20 cellular contexts compared by ENCODE assay signal in the genomic region with DNA sequence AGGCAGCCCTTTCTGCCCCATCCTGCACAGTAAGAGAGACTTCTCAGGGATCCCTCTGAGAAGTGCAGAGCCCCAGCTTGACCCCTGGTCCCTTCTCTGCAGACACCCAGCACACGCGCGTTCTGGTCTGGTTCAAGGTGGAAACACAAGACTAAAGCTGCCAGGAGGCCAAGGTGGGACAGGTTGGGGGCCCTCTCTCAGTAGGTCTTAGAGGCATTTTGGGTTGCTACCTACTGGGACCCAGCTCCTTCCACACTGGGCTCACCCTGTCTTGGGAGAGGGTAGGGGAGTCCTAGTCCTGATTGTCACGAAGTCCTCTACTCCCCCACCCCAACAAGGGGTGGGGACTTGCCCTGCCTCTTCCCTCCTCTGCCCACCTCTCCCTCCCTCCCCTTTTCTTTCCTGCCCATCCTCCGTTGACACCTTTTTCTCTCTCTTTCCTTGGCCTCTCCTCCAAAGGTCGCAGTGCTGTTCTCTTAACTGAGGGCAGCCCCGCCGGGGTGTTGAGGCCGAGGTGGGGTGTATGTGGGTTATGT. TPM values are rescaled to one million over a fixed set of nuclear protein-coding genes. Genes with fewer than 3 reads are reported as not detected.
DNase-seq lines count a peak whose midpoint lies in the region; ATAC-seq and TF ChIP-seq lines count a peak whose summit lies in the region.
"Had no signal": no experiment of that assay in that cellular context is flagged by ENCODE, and none has a peak within 500 bp of the region (broad histone marks: within the 10 kb centered on the region; RNA-seq: fewer than 3 reads in every experiment).

No MANE protein-coding gene starts in this region.

- no peak overlapping the region for H3K4me2 ChIP-seq in GM23338
- H3K4me2 ChIP-seq in mesendoderm (ENCODE audit: low read length): no peak overlapping the region

- POLR2A ChIA-PET in activated CD8-positive, alpha-beta T cell treated with anti-CD3 and anti-CD28 coated beads for 36 hours (lab: Charles Lee): no interaction called here

- WGBS in mesendoderm (ENCODE audit: extremely low coverage, insufficient coverage, low lambda C conversion rate): no CpG with 5 or more reads among the region's 9 CpGs

- H3K27me3 Mint-ChIP-seq in GM23338 (ENCODE audit: insufficient read depth, low read depth, poor library complexity) (peaks cover 30% of the 10 kb centered on the region), brain (no peaks in the 10 kb centered on the region), natural killer cell (ENCODE audit: low read depth in 2 of 2) (no peaks in the 10 kb centered on the region)
- H3K27me3 Mint-ChIP-seq in activated CD8-positive, alpha-beta T cell treated with anti-CD3 and anti-CD28 coated beads for 36 hours: no peaks in the 10 kb centered on the region

- no peak overlapping the region for H3K4me3 ChIP-seq in GM23338
- H3K4me3 ChIP-seq in mesendoderm (ENCODE audit: low read length): no peak overlapping the region

- H4K8ac ChIP-seq in mesendoderm (ENCODE audit: low read depth, low read length): no peak overlapping the region

- no peaks in the 10 kb centered on the region for H3K36me3 Mint-ChIP-seq in GM23338 (ENCODE audit: low read depth)
- H3K36me3 Mint-ChIP-seq in brain: peaks cover 29% of the 10 kb centered on the region
- H3K36me3 Mint-ChIP-seq in stimulated activated effector memory CD8-positive, alpha-beta T cell treated with anti-CD3 and anti-CD28 coated beads, Interleukin-12 subunit alpha, Interleukin-12 subunit beta, amount 100 ng/mL, for 72 hours: no peaks in the 10 kb centered on the region
- no peaks in the 10 kb centered on the region for H3K36me3 Mint-ChIP-seq in natural killer cell
- no peaks in the 10 kb centered on the region for H3K36me3 Mint-ChIP-seq in activated CD8-positive, alpha-beta T cell treated with anti-CD3 and anti-CD28 coated beads for 36 hours (ENCODE audit: low read depth)

- no peak overlapping the region for H3K56ac ChIP-seq in mesendoderm (ENCODE audit: low read length)

- H3K4ac ChIP-seq in mesendoderm (ENCODE audit: low read depth, low read length): no peak overlapping the region

- peaks cover 10% of the 10 kb centered on the region for H3K4me1 ChIP-seq in GM23338 (ENCODE audit: insufficient read depth)
- H3K4me1 ChIP-seq in mesendoderm (ENCODE audit: control insufficient read depth, low read depth, low read length): peaks cover 10% of the 10 kb centered on the region

- no peak overlapping the region for H3K23ac ChIP-seq in mesendoderm (ENCODE audit: low read length)

- CTCF ChIA-PET in activated CD8-positive, alpha-beta T cell treated with anti-CD3 and anti-CD28 coated beads for 36 hours (lab: Charles Lee): no interaction called here

- H3K27ac ChIP-seq in GM23338 (ENCODE audit: low read depth) (no peak overlapping the region), mesendoderm (ENCODE audit: low read depth, low read length) (no peak overlapping the region)

- intact Hi-C loops in natural killer cell (cut with micrococcal nuclease): no loop called here
- intact Hi-C loops in activated CD8-positive, alpha-beta T cell treated with anti-CD3 and anti-CD28 coated beads for 36 hours (cut with micrococcal nuclease): no loop called here

- H3K79me2 ChIP-seq in GM23338 (replicated peaks; ENCODE audit: insufficient read depth) (no peaks in the 10 kb centered on the region), mesendoderm (ENCODE audit: control insufficient read depth, insufficient read depth, low read length) (no peaks in the 10 kb centered on the region)

- H3K9me2 ChIP-seq in GM23338 (ENCODE audit: insufficient read depth): no peaks in the 10 kb centered on the region

- H3K36me3 ChIP-seq in GM23338 (ENCODE audit: insufficient read depth): no peaks in the 10 kb centered on the region
- H3K36me3 ChIP-seq in mesendoderm (ENCODE audit: control insufficient read depth, insufficient read depth, low read length): no peaks in the 10 kb centered on the region

- peak overlapping the region; percentile 10 for H3K9ac ChIP-seq in mesendoderm (ENCODE audit: low read length)

- H2BK120ac ChIP-seq in mesendoderm (ENCODE audit: low read depth, low read length): no peak overlapping the region

- H2BK15ac ChIP-seq in mesendoderm (replicated peaks; ENCODE audit: low read depth): no peak overlapping the region

- no peak overlapping the region for H3K27ac Mint-ChIP-seq in GM23338
- H3K27ac Mint-ChIP-seq in brain: peak overlapping the region in 4 of 5 experiments; percentile 28 to 73 (median 54)
- peak overlapping the region; percentile 34 for H3K27ac Mint-ChIP-seq in stimulated activated effector memory CD8-positive, alpha-beta T cell treated with anti-CD3 and anti-CD28 coated beads, Interleukin-12 subunit alpha, Interleukin-12 subunit beta, amount 100 ng/mL, for 72 hours
- H3K27ac Mint-ChIP-seq in natural killer cell: peak overlapping the region in 1 of 2 donors; percentile 44
- H3K27ac Mint-ChIP-seq in activated CD8-positive, alpha-beta T cell treated with anti-CD3 and anti-CD28 coated beads for 36 hours: no peak overlapping the region
- H3K27ac Mint-ChIP-seq: H9 had no signal

- no peak overlapping the region for H2AFZ ChIP-seq in GM23338

- H3K18ac ChIP-seq in mesendoderm (ENCODE audit: low read length): peak overlapping the region; percentile 11

- TF ChIP-seq CTCF in GM23338 (conservative IDR thresholded peaks at IDR 0.05; ENCODE audit: low read depth in 2 of 2) (no peak), brain (conservative IDR thresholded peaks at IDR 0.05) (no peak), natural killer cell (IDR thresholded peaks at IDR 0.05) (no peak)
- no peak for TF ChIP-seq CTCF in activated CD8-positive, alpha-beta T cell treated with anti-CD3 and anti-CD28 coated beads for 36 hours (IDR thresholded peaks at IDR 0.05)

- no peak for ATAC-seq in GM23338
- ATAC-seq in stimulated activated effector memory CD8-positive, alpha-beta T cell treated with anti-CD3 and anti-CD28 coated beads, Interleukin-12 subunit alpha, Interleukin-12 subunit beta, amount 100 ng/mL, for 72 hours: no peak
- no peak for ATAC-seq in natural killer cell
- no peak for ATAC-seq in activated CD8-positive, alpha-beta T cell treated with anti-CD3 and anti-CD28 coated beads for 36 hours
- ATAC-seq: PC-3 had no signal

- H3K9me3 Mint-ChIP-seq in GM23338 (no peaks in the 10 kb centered on the region), brain (no peaks in the 10 kb centered on the region), natural killer cell (no peaks in the 10 kb centered on the region)
- no peaks in the 10 kb centered on the region for H3K9me3 Mint-ChIP-seq in stimulated activated effector memory CD8-positive, alpha-beta T cell treated with anti-CD3 and anti-CD28 coated beads, Interleukin-12 subunit alpha, Interleukin-12 subunit beta, amount 100 ng/mL, for 72 hours
- H3K9me3 Mint-ChIP-seq in activated CD8-positive, alpha-beta T cell treated with anti-CD3 and anti-CD28 coated beads for 36 hours: no peaks in the 10 kb centered on the region
- H3K9me3 Mint-ChIP-seq: H9 had no signal

- DNase-seq in GM23338 (ENCODE audit: low spot score) (no peak), mesendoderm (no peak), HK-2 (ENCODE audit: unreplicated experiment) (no peak), foreskin melanocyte (no peak), natural killer cell (no peak)
- DNase-seq in stimulated activated effector memory CD8-positive, alpha-beta T cell treated with anti-CD3 and anti-CD28 coated beads, Interleukin-12 subunit alpha, Interleukin-12 subunit beta, amount 100 ng/mL, for 72 hours (ENCODE audit: low spot score in 2 of 2): no peak
- DNase-seq in activated CD8-positive, alpha-beta T cell treated with anti-CD3 and anti-CD28 coated beads for 36 hours: no peak
- DNase-seq: COR-L47, MM.1S, NCI-H1092, NCI-H1436 treated with DMSO at 0.1 percent for 48 hours, NCI-H2029, NCI-H345, NCI-H524 treated with DMSO at 0.1 percent for 48 hours, PC-3, RPMI8226, SIG-M5 had no signal

- H4K5ac ChIP-seq in mesendoderm (ENCODE audit: low read length): no peak overlapping the region

- no peaks in the 10 kb centered on the region for H3F3A ChIP-seq in GM23338 (replicated peaks; ENCODE audit: low read depth)

- peak overlapping the region; percentile 76 for H2AK5ac ChIP-seq in mesendoderm (ENCODE audit: low read length)

- no peaks in the 10 kb centered on the region; the same call in 1 of the 2 replicates for H4K20me1 ChIP-seq in GM23338 (replicated peaks; ENCODE audit: insufficient read depth)

- no peak overlapping the region for H2BK5ac ChIP-seq in mesendoderm (ENCODE audit: low read length)

- H3K27me3 ChIP-seq in GM23338 (ENCODE audit: insufficient read depth) (peaks cover 25% of the 10 kb centered on the region), mesendoderm (ENCODE audit: insufficient read depth, low read length, poor library complexity) (no peaks in the 10 kb centered on the region)

- H3K79me1 ChIP-seq in mesendoderm (ENCODE audit: low read length): no peaks in the 10 kb centered on the region

- H3K4me1 Mint-ChIP-seq in GM23338: peaks cover 26% of the 10 kb centered on the region
- peaks cover 7% of the 10 kb centered on the region for H3K4me1 Mint-ChIP-seq in brain
- peaks cover 6% of the 10 kb centered on the region for H3K4me1 Mint-ChIP-seq in stimulated activated effector memory CD8-positive, alpha-beta T cell treated with anti-CD3 and anti-CD28 coated beads, Interleukin-12 subunit alpha, Interleukin-12 subunit beta, amount 100 ng/mL, for 72 hours
- peaks cover 0 to 14% of the 10 kb centered on the region in 2 donors for H3K4me1 Mint-ChIP-seq in natural killer cell
- no peaks in the 10 kb centered on the region for H3K4me1 Mint-ChIP-seq in activated CD8-positive, alpha-beta T cell treated with anti-CD3 and anti-CD28 coated beads for 36 hours (ENCODE audit: low read depth)

- H3K4me3 Mint-ChIP-seq in GM23338: peak overlapping the region; percentile 29; the same call in 1 of the 3 replicates
- peak overlapping the region in 3 of 5 experiments; percentile 22 to 52 (median 29) for H3K4me3 Mint-ChIP-seq in brain
- no peak overlapping the region for H3K4me3 Mint-ChIP-seq in stimulated activated effector memory CD8-positive, alpha-beta T cell treated with anti-CD3 and anti-CD28 coated beads, Interleukin-12 subunit alpha, Interleukin-12 subunit beta, amount 100 ng/mL, for 72 hours
- no peak overlapping the region for H3K4me3 Mint-ChIP-seq in natural killer cell
- H3K4me3 Mint-ChIP-seq in activated CD8-positive, alpha-beta T cell treated with anti-CD3 and anti-CD28 coated beads for 36 hours: no peak overlapping the region

RNA-seq across cellular contexts. Expression of a gene that starts 0.8 kb away (rescaled TPM):
- 2.1 and 2.3 TPM in 2 replicates for total RNA-seq in GM23338 (2014; rRNA removed; shearing (Covaris generic))
- polyA plus RNA-seq in GM23338 (2016; fragmentation: Nextera tagmentation; extraction: Ambion mirVana): 1.1 and 1.3 TPM in 2 replicates
- 81.2 TPM for polyA plus RNA-seq in brain (ENCODE audit: insufficient read depth, low read depth, low replicate concordance)
- polyA plus RNA-seq in mesendoderm (2013, experiment 1 of 2): 2.7 TPM
- polyA plus RNA-seq in mesendoderm (2013, experiment 2 of 2): 2.7 TPM
- total RNA-seq in natural killer cell: not detected
- not detected for total RNA-seq in activated CD8-positive, alpha-beta T cell treated with anti-CD3 and anti-CD28 coated beads for 36 hours
- total RNA-seq: LHCN-M2 had no signal

RNA-seq across cellular contexts. Expression of a gene that starts 31.6 kb away (rescaled TPM):
- 64.6 and 144 TPM in 2 replicates for total RNA-seq in GM23338 (2014; rRNA removed; shearing (Covaris generic))
- polyA plus RNA-seq in GM23338 (2016; fragmentation: Nextera tagmentation; extraction: Ambion mirVana): 429 and 450 TPM in 2 replicates
- polyA plus RNA-seq in brain (ENCODE audit: insufficient read depth, low read depth, low replicate concordance): 105 TPM
- 235 TPM for polyA plus RNA-seq in mesendoderm (2013, experiment 1 of 2)
- 238 TPM for polyA plus RNA-seq in mesendoderm (2013, experiment 2 of 2)
- total RNA-seq in natural killer cell: 10 to 100 TPM; 38.7 to 40.6 (median 38.8) TPM
- total RNA-seq in activated CD8-positive, alpha-beta T cell treated with anti-CD3 and anti-CD28 coated beads for 36 hours: 10 to 100 TPM; 82.2 to 85.4 TPM

RNA-seq across cellular contexts. Expression of a gene that starts 31.7 kb away (rescaled TPM):
- total RNA-seq in GM23338 (2014; rRNA removed; shearing (Covaris generic)): 0.38 TPM in 1 of 2 replicates, not detected in the other
- polyA plus RNA-seq in GM23338 (2016; fragmentation: Nextera tagmentation; extraction: Ambion mirVana) (0.64 TPM in 1 of 2 replicates, not detected in the other), brain (ENCODE audit: insufficient read depth, low read depth, low replicate concordance) (1.2 TPM)
- polyA plus RNA-seq in mesendoderm (2013, experiment 1 of 2): 0.31 TPM
- polyA plus RNA-seq in mesendoderm (2013, experiment 2 of 2): 0.41 TPM
- total RNA-seq in natural killer cell: not detected
- total RNA-seq in activated CD8-positive, alpha-beta T cell treated with anti-CD3 and anti-CD28 coated beads for 36 hours: not detected

Comparison
In these comparisons a context has a peak if more than half of its experiments do, and no peak if none do; other contexts are left out.
1. H3K27ac Mint-ChIP-seq: peak in brain (4 of 5) and stimulated activated effector memory CD8-positive, alpha-beta T cell treated with anti-CD3 and anti-CD28 coated beads, Interleukin-12 subunit alpha, Interleukin-12 subunit beta, amount 100 ng/mL, for 72 hours (single experiment); none in GM23338 (single experiment) and activated CD8-positive, alpha-beta T cell treated with anti-CD3 and anti-CD28 coated beads for 36 hours (single experiment).
2. H3K4me3 Mint-ChIP-seq: peak in GM23338 (single experiment) and brain (3 of 5); none in stimulated activated effector memory CD8-positive, alpha-beta T cell treated with anti-CD3 and anti-CD28 coated beads, Interleukin-12 subunit alpha, Interleukin-12 subunit beta, amount 100 ng/mL, for 72 hours (single experiment), natural killer cell (single experiment) and activated CD8-positive, alpha-beta T cell treated with anti-CD3 and anti-CD28 coated beads for 36 hours (single experiment).